ENCODE assay signal across 21 cellular contexts in the genomic region with DNA sequence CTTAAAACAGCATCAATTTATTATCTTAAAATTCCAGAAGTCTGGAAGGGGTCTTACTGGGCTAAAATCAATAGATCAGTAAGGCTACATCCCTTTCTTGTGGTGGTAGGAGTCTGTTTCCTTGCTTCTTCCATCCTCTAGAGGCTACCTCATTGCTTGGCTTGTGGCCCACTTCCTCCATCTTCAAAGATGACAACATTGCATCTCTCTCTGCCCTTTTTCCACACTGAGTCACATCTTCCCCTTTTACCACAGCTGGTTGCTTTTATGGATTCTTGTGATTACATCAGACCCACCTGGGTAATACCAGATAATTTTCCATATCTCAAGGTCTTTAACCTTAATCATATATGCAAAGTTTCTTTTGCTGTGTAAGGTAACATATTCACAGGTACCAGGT.
DNase-seq lines count a peak whose midpoint lies in the region; ATAC-seq and TF ChIP-seq lines count a peak whose summit lies in the region.
"Had no signal": no experiment of that assay in that cellular context is flagged by ENCODE, and none has a peak within 500 bp of the region (broad histone marks: within the 10 kb centered on the region; RNA-seq: fewer than 3 reads in every experiment).

No MANE protein-coding gene starts in this region.

- DNase-seq in Caki2 (ENCODE audit: low read depth) (peak; percentile 17), HCEC 1CT (peak; percentile 46), RPMI8226 (peak; percentile 41), foreskin keratinocyte (peak; percentile 5 to 43), DMS 273 treated with DMSO at 0.1 percent for 48 hours (lab: John Stamatoyannopoulos, UW) (no peak), right atrium auricular region (ENCODE audit: low spot score) (no peak)
- DNase-seq: activated CD4-positive, alpha-beta T cell treated with anti-CD3 and anti-CD28 coated beads, Interleukin-2, amount 10 ng/mL, durations not matched to agents 24 days and 14 days; left lung; MM.1S; naive thymus-derived CD4-positive, alpha-beta T cell; NCI-H1436 treated with DMSO at 0.1 percent for 48 hours; NCI-H510A; Peyer's patch; retina had no signal

- in situ Hi-C loops in Caki2 (cut with HindIII; ENCODE audit: low pct_unique_long_range_greater_than_20kb, low sequenced_read_pairs), result no loop called here

- H3K9me3 ChIP-seq in right atrium auricular region, result no peaks in the 10 kb centered on the region
- H3K9me3 ChIP-seq: left lung, Peyer's patch, SJSA1, vagina had no signal

- H3K27ac ChIP-seq in foreskin keratinocyte (no peak overlapping the region), right atrium auricular region (no peak overlapping the region)
- H3K27ac ChIP-seq: epithelial cell of prostate, hepatocyte, left lung, Peyer's patch, SJSA1, vagina had no signal

- H3K4me3 ChIP-seq in right atrium auricular region, result no peak overlapping the region
- H3K4me3 ChIP-seq: hepatocyte, left lung, Peyer's patch, SJSA1, smooth muscle cell, vagina had no signal

- no peak for TF ChIP-seq CTCF in foreskin keratinocyte (conservative IDR thresholded peaks at IDR 0.05)
- TF ChIP-seq CTCF in right atrium auricular region (IDR thresholded peaks at IDR 0.05), result no peak

- no peaks in the 10 kb centered on the region for H3K36me3 ChIP-seq in right atrium auricular region
- H3K36me3 ChIP-seq: left lung, Peyer's patch, SJSA1, vagina had no signal

- H3K4me1 ChIP-seq in foreskin keratinocyte, result no peaks in the 10 kb centered on the region
- no peaks in the 10 kb centered on the region for H3K4me1 ChIP-seq in right atrium auricular region
- H3K4me1 ChIP-seq: left lung, Peyer's patch, SJSA1, vagina had no signal

- H3K27me3 ChIP-seq in foreskin keratinocyte (no peaks in the 10 kb centered on the region), right atrium auricular region (no peaks in the 10 kb centered on the region)
- H3K27me3 ChIP-seq: hepatocyte, left lung, Peyer's patch, SJSA1, vagina had no signal

- ATAC-seq in foreskin keratinocyte (peak; percentile 20), HG02678 (IDR thresholded peaks at IDR 0.05; ENCODE audit: unreplicated experiment) (no peak)
- ATAC-seq: left lung; naive thymus-derived CD4-positive, alpha-beta T cell; stimulated activated effector memory CD8-positive, alpha-beta T cell treated with anti-CD3 and anti-CD28 coated beads, Interleukin-12 subunit alpha, Interleukin-12 subunit beta, amount 100 ng/mL, for 72 hours had no signal

Comparison
In these comparisons a context has a peak if more than half of its experiments do, and no peak if none do; other contexts are left out.
1. DNase-seq: peak in Caki2 (single experiment), HCEC 1CT (single experiment), RPMI8226 (single experiment) and foreskin keratinocyte (2 of 2); none in DMS 273 treated with DMSO at 0.1 percent for 48 hours (single experiment) and right atrium auricular region (single experiment).